21 cellular contexts compared by ENCODE assay signal in the genomic region with DNA sequence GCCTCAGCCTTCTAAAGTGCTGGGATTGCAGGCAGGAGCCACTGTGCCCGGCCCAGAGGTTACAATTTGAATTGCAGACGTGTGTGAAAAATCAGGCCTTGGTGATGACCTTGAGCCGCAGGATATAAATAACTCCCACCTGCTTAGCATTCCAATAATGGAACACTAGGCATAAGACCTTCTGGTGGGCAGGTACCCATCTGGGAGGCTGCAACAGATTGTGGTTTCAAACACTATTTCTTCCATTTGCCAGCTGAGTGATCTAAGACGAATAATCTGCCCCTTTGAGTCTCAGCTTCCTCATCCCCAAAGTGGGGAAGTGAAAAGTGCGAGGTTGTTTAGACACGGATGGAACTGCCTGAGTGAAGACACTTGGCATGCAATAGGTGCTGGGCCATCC. TPM values are rescaled to one million over a fixed set of nuclear protein-coding genes. Genes with fewer than 3 reads are reported as not detected.
DNase-seq lines count a peak whose midpoint lies in the region; ATAC-seq and TF ChIP-seq lines count a peak whose summit lies in the region.
"Had no signal": no experiment of that assay in that cellular context is flagged by ENCODE, and none has a peak within 500 bp of the region (broad histone marks: within the 10 kb centered on the region; RNA-seq: fewer than 3 reads in every experiment).

No MANE protein-coding gene starts in this region.

- no peaks in the 10 kb centered on the region for H3K27me3 ChIP-seq in BLaER1
- no peaks in the 10 kb centered on the region for H3K27me3 ChIP-seq in ascending aorta
- H3K27me3 ChIP-seq: foreskin keratinocyte, sigmoid colon, vagina had no signal

- TF ChIP-seq CTCF in endothelial cell (IDR thresholded peaks at IDR 0.05; ENCODE audit: unreplicated experiment) (no peak), ascending aorta (IDR thresholded peaks at IDR 0.05) (no peak)

- H3K4me2 ChIP-seq in BLaER1, result peak overlapping the region; percentile 68

- no peaks in the 10 kb centered on the region for H3K36me3 Mint-ChIP-seq in endothelial cell (ENCODE audit: low read depth, unreplicated experiment)
- H3K36me3 Mint-ChIP-seq: activated naive CD4-positive, alpha-beta T cell treated with anti-CD3 and anti-CD28 coated beads, Interleukin-2, amount 10 ng/mL, durations not matched to agents 7 days and 5 days; CD8-positive, alpha-beta T cell had no signal

- H3K4me1 Mint-ChIP-seq in endothelial cell (ENCODE audit: unreplicated experiment), result peaks cover 43% of the 10 kb centered on the region

- ATAC-seq in GM21447 (IDR thresholded peaks at IDR 0.05; ENCODE audit: unreplicated experiment) (peak; percentile 51), GM18858 (IDR thresholded peaks at IDR 0.05; ENCODE audit: unreplicated experiment) (no peak)
- ATAC-seq: CD8-positive, alpha-beta T cell; foreskin keratinocyte had no signal

- DNase-seq in NOMO-1 (lab: John Stamatoyannopoulos, UW; ENCODE audit: unreplicated experiment in 2 of 2) (peak; percentile 13 to 74), endothelial cell (ENCODE audit: low spot score) (no peak), ascending aorta (ENCODE audit: low spot score in 2 of 2) (no peak), DMS79 treated with DMSO at 0.1 percent for 48 hours (lab: John Stamatoyannopoulos, UW) (no peak)
- no peak for DNase-seq in activated CD4-positive, alpha-beta T cell treated with anti-CD3 and anti-CD28 coated beads, Interleukin-2, amount 50 U/mL, for 1 hour
- DNase-seq: activated CD4-positive, alpha-beta T cell treated with anti-CD3 and anti-CD28 coated beads for 48 hours; activated naive CD4-positive, alpha-beta T cell treated with anti-CD3 and anti-CD28 coated beads, Interleukin-2, amount 10 ng/mL, durations not matched to agents 7 days and 5 days; activated T-cell treated with anti-CD3 and anti-CD28 coated beads for 4 hours; CD8-positive, alpha-beta T cell; DND-41; foreskin keratinocyte; left ventricle myocardium inferior; NCI-H1436 treated with DMSO at 0.1 percent for 48 hours; NCI-H226; sigmoid colon; stimulated activated CD4-positive, alpha-beta T cell treated with anti-CD3 and anti-CD28 coated beads, Interleukin-2, amount 100 ng/mL, for 24 hours; T1000 had no signal

- H3K27ac ChIP-seq in BLaER1 (peak overlapping the region; percentile 40; the same call in 1 of the 2 replicates), ascending aorta (no peak overlapping the region)
- H3K27ac ChIP-seq: foreskin keratinocyte, left ventricle myocardium inferior, sigmoid colon, vagina had no signal

- no peak overlapping the region for H3K9ac ChIP-seq in BLaER1

- no peaks in the 10 kb centered on the region for H4K20me1 ChIP-seq in BLaER1

- intact Hi-C loops in ascending aorta (cut with DNase I), result loop anchor here (5.0 kb wide), 1 partner anchor 51 kb away; no protein-coding TSS in a partner anchor

- H3K9me3 ChIP-seq in BLaER1 (no peaks in the 10 kb centered on the region), ascending aorta (no peaks in the 10 kb centered on the region)
- H3K9me3 ChIP-seq: left ventricle myocardium inferior, sigmoid colon, vagina had no signal

- no peak overlapping the region for H3K27ac Mint-ChIP-seq in endothelial cell (ENCODE audit: unreplicated experiment)
- H3K27ac Mint-ChIP-seq: activated naive CD4-positive, alpha-beta T cell treated with anti-CD3 and anti-CD28 coated beads, Interleukin-2, amount 10 ng/mL, durations not matched to agents 7 days and 5 days; CD8-positive, alpha-beta T cell had no signal

- H3K4me1 ChIP-seq in BLaER1, result peaks cover 53% of the 10 kb centered on the region
- no peaks in the 10 kb centered on the region for H3K4me1 ChIP-seq in ascending aorta
- H3K4me1 ChIP-seq: foreskin keratinocyte, sigmoid colon, vagina had no signal

- peaks cover 5% of the 10 kb centered on the region for H3K27me3 Mint-ChIP-seq in endothelial cell (ENCODE audit: unreplicated experiment)
- H3K27me3 Mint-ChIP-seq: activated naive CD4-positive, alpha-beta T cell treated with anti-CD3 and anti-CD28 coated beads, Interleukin-2, amount 10 ng/mL, durations not matched to agents 7 days and 5 days had no signal

- H3K36me3 ChIP-seq in BLaER1 (no peaks in the 10 kb centered on the region), ascending aorta (no peaks in the 10 kb centered on the region)
- H3K36me3 ChIP-seq: left ventricle myocardium inferior, sigmoid colon, vagina had no signal

- no peak overlapping the region for H3K4me3 ChIP-seq in BLaER1
- no peak overlapping the region for H3K4me3 ChIP-seq in ascending aorta
- H3K4me3 ChIP-seq: left ventricle myocardium inferior, sigmoid colon, vagina had no signal

- H3K4me3 Mint-ChIP-seq in endothelial cell (ENCODE audit: unreplicated experiment), result peak overlapping the region; percentile 44
- H3K4me3 Mint-ChIP-seq: activated naive CD4-positive, alpha-beta T cell treated with anti-CD3 and anti-CD28 coated beads, Interleukin-2, amount 10 ng/mL, durations not matched to agents 7 days and 5 days; CD8-positive, alpha-beta T cell had no signal

- H3K9me3 Mint-ChIP-seq in endothelial cell (ENCODE audit: unreplicated experiment), result no peaks in the 10 kb centered on the region
- H3K9me3 Mint-ChIP-seq: activated naive CD4-positive, alpha-beta T cell treated with anti-CD3 and anti-CD28 coated beads, Interleukin-2, amount 10 ng/mL, durations not matched to agents 7 days and 5 days; CD8-positive, alpha-beta T cell had no signal

RNA-seq across cellular contexts. Expression of a gene that starts 47.7 kb away (rescaled TPM):
- 125 TPM for total RNA-seq in endothelial cell (ENCODE audit: unreplicated experiment)
- total RNA-seq in ascending aorta, result 25.9 TPM

Comparison
In these comparisons a context has a peak if more than half of its experiments do, and no peak if none do; other contexts are left out.
1. DNase-seq: peak in NOMO-1 (2 of 2); none in endothelial cell (single experiment), ascending aorta (0 of 2), activated CD4-positive, alpha-beta T cell treated with anti-CD3 and anti-CD28 coated beads, Interleukin-2, amount 50 U/mL, for 1 hour (single experiment) and DMS79 treated with DMSO at 0.1 percent for 48 hours (single experiment).